8 cellular contexts compared by ENCODE assay signal in genomic region chr14:61528591-61529021, GRCh38.
DNase-seq lines count a peak whose midpoint lies in the region; FAIRE-seq and TF ChIP-seq lines count a peak whose summit lies in the region.
"Had no signal": no experiment of that assay in that cellular context is flagged by ENCODE, and none has a peak within 500 bp of the region (broad histone marks: within the 10 kb centered on the region; RNA-seq: fewer than 3 reads in every experiment).

No MANE protein-coding gene starts in this region.

- H4K91ac ChIP-seq in trophoblast cell (ENCODE audit: low read depth, low read length), result peak overlapping the region; percentile 94

- peak overlapping the region; percentile 32 for H3K18ac ChIP-seq in trophoblast cell (ENCODE audit: low read length)

- no peak overlapping the region for H3K9ac ChIP-seq in trophoblast cell (ENCODE audit: low read length)

- WGBS in trophoblast cell (ENCODE audit: extremely low coverage, insufficient coverage, insufficient read length), result no CpG with 5 or more reads among the region's 9 CpGs

- peaks cover 7% of the 10 kb centered on the region for H3K79me2 ChIP-seq in trophoblast cell (ENCODE audit: control insufficient read depth, insufficient read depth, low read length, poor library complexity)

- H4K8ac ChIP-seq in trophoblast cell (ENCODE audit: low read depth, low read length), result peak overlapping the region; percentile 20

- H3K36me3 ChIP-seq in trophoblast cell (ENCODE audit: control insufficient read depth in 1 of 2, insufficient read depth in 2 of 2, low read length in 2 of 2), result peaks cover 7 to 13% of the 10 kb centered on the region in 2 experiments
- H3K36me3 ChIP-seq in right atrium auricular region, result no peaks in the 10 kb centered on the region

- H3K23ac ChIP-seq in trophoblast cell (ENCODE audit: low read length), result no peak overlapping the region

- no peak overlapping the region for H3K4me2 ChIP-seq in trophoblast cell (ENCODE audit: low read length)

- H3K27ac ChIP-seq in trophoblast cell (ENCODE audit: low read depth, low read length) (peak overlapping the region; percentile 100), right atrium auricular region (no peak overlapping the region)

- peak overlapping the region; percentile 37 for H2BK5ac ChIP-seq in trophoblast cell (ENCODE audit: low read depth, low read length, poor library complexity)

- no peak overlapping the region for H2AFZ ChIP-seq in trophoblast cell (ENCODE audit: insufficient read depth, low read length, poor library complexity)

- H3K9me3 ChIP-seq in trophoblast cell (ENCODE audit: insufficient read depth, low read depth, low read length) (no peaks in the 10 kb centered on the region), right atrium auricular region (no peaks in the 10 kb centered on the region)

- DNase-seq in Daoy (ENCODE audit: low read depth), result peak; percentile 81
- DNase-seq in RPMI7951 (ENCODE audit: low read depth), result peak; percentile 89
- peak; percentile 74 to 93 for DNase-seq in cardiac fibroblast (ENCODE audit: low read depth in 2 of 2)
- peak in 1 of 2 donors; percentile 61 for DNase-seq in trophoblast cell
- no peak for DNase-seq in right atrium auricular region (ENCODE audit: low spot score)
- no peak for DNase-seq in Kasumi-1 (lab: John Stamatoyannopoulos, UW)
- no peak for DNase-seq in GM19239 (ENCODE audit: insufficient read length, low spot score)
- DNase-seq: NCI-H1105 had no signal

- TF ChIP-seq CTCF in cardiac fibroblast (IDR thresholded peaks at IDR 0.05; ENCODE audit: low read depth, low read length) (no peak), right atrium auricular region (IDR thresholded peaks at IDR 0.05) (no peak)

- FAIRE-seq in GM19239 (lab: Jason Lieb, UNC), result no peak

- peak overlapping the region; percentile 47 for H2AK5ac ChIP-seq in trophoblast cell (ENCODE audit: low read length)

- no peak overlapping the region for H4K12ac ChIP-seq in trophoblast cell (ENCODE audit: low read depth, low read length)

- H3K27me3 ChIP-seq in trophoblast cell (ENCODE audit: insufficient read depth, low read length) (no peaks in the 10 kb centered on the region), right atrium auricular region (no peaks in the 10 kb centered on the region)

- no peak overlapping the region for H3K4me3 ChIP-seq in cardiac fibroblast (replicated peaks in 1 of 2; ENCODE audit: low read depth in 2 of 2, low read length in 2 of 2)
- no peak overlapping the region for H3K4me3 ChIP-seq in trophoblast cell (ENCODE audit: low read depth, low read length)
- H3K4me3 ChIP-seq in right atrium auricular region, result no peak overlapping the region

- peak overlapping the region; percentile 38 for H3K14ac ChIP-seq in trophoblast cell (ENCODE audit: low read length)

- peak overlapping the region; percentile 7 for H3K4ac ChIP-seq in trophoblast cell (ENCODE audit: low read depth, low read length)

- H2BK12ac ChIP-seq in trophoblast cell (ENCODE audit: low read length), result peak overlapping the region; percentile 47

- H2BK120ac ChIP-seq in trophoblast cell (ENCODE audit: insufficient read depth, low read length, poor library complexity), result peak overlapping the region; percentile 54

- H3K79me1 ChIP-seq in trophoblast cell (ENCODE audit: low read length), result peaks cover 46% of the 10 kb centered on the region

- peaks cover 39 to 49% of the 10 kb centered on the region in 2 experiments for H3K4me1 ChIP-seq in trophoblast cell (ENCODE audit: control insufficient read depth in 1 of 2, insufficient read depth in 2 of 2, low read length in 2 of 2)
- peaks cover 0 to 68% of the 10 kb centered on the region in 2 donors for H3K4me1 ChIP-seq in right atrium auricular region

Comparison
In these comparisons a context has a peak if more than half of its experiments do, and no peak if none do; other contexts are left out.
1. DNase-seq: peak in Daoy (single experiment), RPMI7951 (single experiment) and cardiac fibroblast (2 of 2); none in right atrium auricular region (single experiment), Kasumi-1 (0 of 2) and GM19239 (single experiment).